Comparison of ENCODE assay signal across 9 cellular contexts in genomic region chr5:140548300-140548688, GRCh38. TPM values are rescaled to one million over a fixed set of nuclear protein-coding genes. Genes with fewer than 3 reads are reported as not detected.
DNase-seq lines count a peak whose midpoint lies in the region; ATAC-seq, FAIRE-seq and TF ChIP-seq lines count a peak whose summit lies in the region.
"Had no signal": no experiment of that assay in that cellular context is flagged by ENCODE, and none has a peak within 500 bp of the region (broad histone marks: within the 10 kb centered on the region; RNA-seq: fewer than 3 reads in every experiment).

No MANE protein-coding gene starts in this region.

- H2AFZ ChIP-seq in HCT116 (ENCODE audit: low read depth, low read length, poor library complexity, severe bottlenecking) (no peak overlapping the region), keratinocyte (ENCODE audit: control insufficient read depth, low read length) (no peak overlapping the region)

- TF ChIP-seq POLR2A in HCT116 (IDR thresholded peaks at IDR 0.05; ENCODE audit: borderline replicate concordance, extremely low read depth, insufficient read depth, insufficient read length) (no peak), stomach (IDR thresholded peaks at IDR 0.05) (no peak)

- H3K36me3 Mint-ChIP-seq in activated naive CD8-positive, alpha-beta T cell treated with anti-CD3 and anti-CD28 coated beads, Interleukin-2, amount 10 ng/mL, durations not matched to agents 7 days and 5 days = peaks cover 36% of the 10 kb centered on the region

- H3K4me2 ChIP-seq in HCT116 (ENCODE audit: low read length) (no peak overlapping the region), keratinocyte (ENCODE audit: control insufficient read depth, extremely low read depth, insufficient read depth, low read depth, low read length) (peak overlapping the region; percentile 57)

- CTCF ChIA-PET in HCT116 (lab: Charles Lee) = no interaction called here

- H3K9ac ChIP-seq in HCT116 (ENCODE audit: low read length) (no peak overlapping the region), keratinocyte (ENCODE audit: control insufficient read depth, extremely low read depth, insufficient read depth, low read length) (peak overlapping the region; percentile 59)

- H3K9me2 ChIP-seq in HCT116 (ENCODE audit: insufficient read depth) = no peaks in the 10 kb centered on the region

- TF ChIP-seq EP300 in stomach (IDR thresholded peaks at IDR 0.05) = peak; percentile 15

- ATAC-seq in HCT116 = no peak
- peak; percentile 4 for ATAC-seq in activated naive CD8-positive, alpha-beta T cell treated with anti-CD3 and anti-CD28 coated beads, Interleukin-2, amount 10 ng/mL, durations not matched to agents 7 days and 5 days (ENCODE audit: low read depth)

- POLR2A ChIA-PET in HCT116 (lab: Charles Lee) = no interaction called here
- POLR2A ChIA-PET in activated naive CD8-positive, alpha-beta T cell treated with anti-CD3 and anti-CD28 coated beads, Interleukin-2, amount 10 ng/mL, durations not matched to agents 7 days and 5 days (lab: Charles Lee) = interaction anchor here (1.0 to 3.5 kb wide), 12 partner anchors 9 to 440 kb away, joined by 3 to 23 read pairs (median 6); partner anchors contain the start of genes ANKHD1, APBB3, CD14 and IK

- H3K36me3 ChIP-seq in HCT116 (ENCODE audit: control insufficient read depth in 1 of 2, insufficient read depth in 2 of 2, low read length in 2 of 2) = peaks cover 12 to 36% of the 10 kb centered on the region in 2 experiments; a peak in 3 of 4 replicates
- peaks cover 24 to 27% of the 10 kb centered on the region in 2 experiments for H3K36me3 ChIP-seq in keratinocyte (ENCODE audit: control insufficient read depth in 2 of 2, extremely low read depth in 1 of 2, insufficient read depth in 2 of 2, low read length in 2 of 2)
- H3K36me3 ChIP-seq in stomach = peaks cover 23 to 58% (median 49%) of the 10 kb centered on the region in 4 donors

- no TSS peak for BruUV-seq in HCT116 (replicated peaks; lab: Mats Ljungman, UMichigan)

- no peaks in the 10 kb centered on the region for H3K27me3 ChIP-seq in HCT116 (ENCODE audit: insufficient read depth, low read length)
- H3K27me3 ChIP-seq in keratinocyte (ENCODE audit: control insufficient read depth, extremely low read depth, insufficient read depth, low read length) = no peaks in the 10 kb centered on the region
- no peaks in the 10 kb centered on the region for H3K27me3 ChIP-seq in stomach

- H3K4me3 Mint-ChIP-seq in activated naive CD8-positive, alpha-beta T cell treated with anti-CD3 and anti-CD28 coated beads, Interleukin-2, amount 10 ng/mL, durations not matched to agents 7 days and 5 days = peak overlapping the region; percentile 87

- H3K27ac Mint-ChIP-seq in activated naive CD8-positive, alpha-beta T cell treated with anti-CD3 and anti-CD28 coated beads, Interleukin-2, amount 10 ng/mL, durations not matched to agents 7 days and 5 days = peak overlapping the region; percentile 99

- H3K27ac ChIP-seq in HCT116 (ENCODE audit: low read depth, low read length) (peak overlapping the region; percentile 2; the same call in 1 of the 2 replicates), keratinocyte (ENCODE audit: control insufficient read depth, insufficient read depth, low read length) (peak overlapping the region; percentile 42), stomach (peak overlapping the region; percentile 96 to 100 (median 98))

- H3K79me2 ChIP-seq in HCT116 (ENCODE audit: insufficient read depth, low read length) (peaks cover 29% of the 10 kb centered on the region), keratinocyte (ENCODE audit: control insufficient read depth, insufficient read depth, low read length) (peaks cover 10% of the 10 kb centered on the region)

- DNase-seq in HCT116 (ENCODE audit: low read depth, low spot score) = no peak
- no peak for DNase-seq in activated naive CD8-positive, alpha-beta T cell treated with anti-CD3 and anti-CD28 coated beads, Interleukin-2, amount 10 ng/mL, durations not matched to agents 7 days and 5 days
- no peak for DNase-seq in keratinocyte (ENCODE audit: low read depth, low spot score)
- peak; percentile 92 for DNase-seq in stomach
- DNase-seq in NAMALWA (ENCODE audit: low spot score) = no peak
- no peak for DNase-seq in HCEC 1CT
- DNase-seq in NCI-H748 (lab: John Stamatoyannopoulos, UW; ENCODE audit: unreplicated experiment) = no peak
- DNase-seq in NCI-H1105 treated with DMSO at 0.1 percent for 48 hours (lab: John Stamatoyannopoulos, UW) = no peak

- H3K27me3 Mint-ChIP-seq in activated naive CD8-positive, alpha-beta T cell treated with anti-CD3 and anti-CD28 coated beads, Interleukin-2, amount 10 ng/mL, durations not matched to agents 7 days and 5 days = no peaks in the 10 kb centered on the region

- TF ChIP-seq RAD21 in HCT116 (IDR thresholded peaks at IDR 0.05; ENCODE audit: low read depth) = no peak

- H3K9me3 ChIP-seq in HCT116 (ENCODE audit: control insufficient read depth in 1 of 2, insufficient read depth in 1 of 2, low read depth in 1 of 2, low read length in 2 of 2) = no peaks in the 10 kb centered on the region
- no peaks in the 10 kb centered on the region for H3K9me3 ChIP-seq in keratinocyte (ENCODE audit: control insufficient read depth, low read depth, low read length)
- no peaks in the 10 kb centered on the region for H3K9me3 ChIP-seq in stomach

- dilution Hi-C loops in keratinocyte (cut with MboI; ENCODE audit: extremely low pct_ligation_motif_present, low sequenced_read_pairs) = no loop called here

- H4K20me1 ChIP-seq in HCT116 (ENCODE audit: insufficient read depth) (no peaks in the 10 kb centered on the region; the same call in 1 of the 2 replicates), keratinocyte (ENCODE audit: control insufficient read depth, extremely low read depth, insufficient read depth, low read length) (no peaks in the 10 kb centered on the region)

- H3K9me1 ChIP-seq in keratinocyte (ENCODE audit: control insufficient read depth, extremely low read depth, insufficient read depth, low read length) = no peaks in the 10 kb centered on the region

- FAIRE-seq in keratinocyte (lab: Jason Lieb, UNC) = no peak

- peaks cover 41% of the 10 kb centered on the region for H3K4me1 Mint-ChIP-seq in activated naive CD8-positive, alpha-beta T cell treated with anti-CD3 and anti-CD28 coated beads, Interleukin-2, amount 10 ng/mL, durations not matched to agents 7 days and 5 days

- no peaks in the 10 kb centered on the region for H3K9me3 Mint-ChIP-seq in activated naive CD8-positive, alpha-beta T cell treated with anti-CD3 and anti-CD28 coated beads, Interleukin-2, amount 10 ng/mL, durations not matched to agents 7 days and 5 days

- RAD21 ChIA-PET in HCT116 (lab: Charles Lee; ENCODE audit: low non-redundant PET in 1 of 2, low total read pairs in 2 of 2, uncharacterized antibody in 2 of 2, unreplicated experiment in 2 of 2) = no interaction called here

- TF ChIP-seq CTCF in HCT116 (IDR thresholded peaks at IDR 0.05 in 2 of 3, conservative IDR thresholded peaks at IDR 0.05 in 1 of 3; ENCODE audit: borderline replicate concordance in 1 of 3, insufficient read depth in 1 of 3, low read depth in 2 of 3, low read length in 2 of 3) (no peak), keratinocyte (optimal IDR thresholded peaks at IDR 0.05 in 1 of 3, IDR thresholded peaks at IDR 0.05 in 1 of 3, conservative IDR thresholded peaks at IDR 0.05 in 1 of 3; ENCODE audit: extremely low read depth in 1 of 3, insufficient read depth in 2 of 3, low read length in 3 of 3) (no peak), stomach (IDR thresholded peaks at IDR 0.05) (no peak)

- intact Hi-C loops in HCT116 (cut with micrococcal nuclease) = no loop called here
- intact Hi-C loops in stomach (cut with DNase I; ENCODE audit: low total_unique reads) = no loop called here

- no peak overlapping the region for H3K4me3 ChIP-seq in HCT116 (replicated peaks in 1 of 2; ENCODE audit: low read depth in 1 of 2, low read length in 2 of 2)
- peak overlapping the region in 1 of 3 experiments; percentile 58 for H3K4me3 ChIP-seq in keratinocyte (ENCODE audit: control insufficient read depth in 2 of 3, extremely low read depth in 1 of 3, insufficient read depth in 2 of 3, low read depth in 1 of 3, low read length in 3 of 3)
- H3K4me3 ChIP-seq in stomach = peak overlapping the region; percentile 45 to 57 (median 50)

- H3K4me1 ChIP-seq in HCT116 (ENCODE audit: control insufficient read depth in 1 of 2, insufficient read depth in 2 of 2, low read length in 2 of 2) (peaks cover 2 to 25% of the 10 kb centered on the region in 2 experiments; a peak in 3 of 4 replicates), keratinocyte (ENCODE audit: control insufficient read depth, extremely low read depth, insufficient read depth, low read length) (peaks cover 14% of the 10 kb centered on the region), stomach (peaks cover 47 to 71% (median 54%) of the 10 kb centered on the region in 4 donors)

- 2 to 9% (median 5%) methylated on average over 5 of the region's 5 CpGs for WGBS in stomach, 5 donors

RNA-seq across cellular contexts. Expression of gene EIF4EBP3, which starts 0.8 kb away (rescaled TPM):
- 6.0 TPM for total RNA-seq in HCT116 (2021; ENCODE audit: unreplicated experiment)
- polyA plus RNA-seq in HCT116 (2012) = 6.8 and 9.1 TPM in 2 replicates
- 10 to 100 TPM; 11.8 to 12.0 TPM for total RNA-seq in activated naive CD8-positive, alpha-beta T cell treated with anti-CD3 and anti-CD28 coated beads, Interleukin-2, amount 10 ng/mL, durations not matched to agents 7 days and 5 days
- polyA plus RNA-seq in keratinocyte = 4.9 to 7.7 TPM (median 5.2 TPM) in 3 replicates
- polyA plus RNA-seq in keratinocyte (2011; ENCODE audit: low read depth) = 12.4 TPM
- 3.7 and 6.6 TPM in 2 replicates for polyA plus RNA-seq in keratinocyte (2011; cell fraction: cytosol; rRNA removed)
- 6.3 and 8.3 TPM in 2 replicates for polyA plus RNA-seq in keratinocyte (2011; cell fraction: nucleus; rRNA removed)
- polyA plus RNA-seq in keratinocyte (2012; ENCODE audit: low replicate concordance) = 7.0 and 36.5 TPM in 2 replicates
- polyA minus RNA-seq in keratinocyte = 1.6 to 4.5 TPM (median 2.9 TPM) in 3 replicates
- 3.6 TPM for polyA minus RNA-seq in keratinocyte (2011; cell fraction: cytosol; rRNA and poly(A)+ RNA removed)
- 2.1 TPM in 1 of 2 replicates, not detected in the other for polyA minus RNA-seq in keratinocyte (2011; cell fraction: nucleus; rRNA and poly(A)+ RNA removed)
- total RNA-seq in stomach = 10 to 100 TPM in 1 of 5 donors, 1 to 10 TPM in 4; 2.7 to 15.1 (median 8.1) TPM
- polyA plus RNA-seq in stomach = 10 to 100 TPM; 66.1 to 90.9 (median 80.2) TPM
- total RNA-seq: M059J had no signal

RNA-seq across cellular contexts. Expression of gene SRA1, which starts 9.0 kb away (rescaled TPM):
- total RNA-seq in HCT116 (2021; ENCODE audit: unreplicated experiment) (41.7 TPM), stomach (10 to 100 TPM in 3 of 5 donors, 1 to 10 TPM in 1, not detected in 1; 1.8 to 26.8 (median 22.9) TPM)
- polyA plus RNA-seq in HCT116 (2012) = 37.3 and 37.7 TPM in 2 replicates
- 10 to 100 TPM; 34.4 to 36.9 TPM for total RNA-seq in activated naive CD8-positive, alpha-beta T cell treated with anti-CD3 and anti-CD28 coated beads, Interleukin-2, amount 10 ng/mL, durations not matched to agents 7 days and 5 days
- polyA plus RNA-seq in keratinocyte (19.3 to 48.3 TPM (median 32.4 TPM) in 3 replicates), stomach (10 to 100 TPM; 37.7 to 51.0 (median 39.7) TPM)
- 35.5 TPM for polyA plus RNA-seq in keratinocyte (2011; ENCODE audit: low read depth)
- 26.3 and 34.7 TPM in 2 replicates for polyA plus RNA-seq in keratinocyte (2011; cell fraction: cytosol; rRNA removed)
- 21.1 and 23.6 TPM in 2 replicates for polyA plus RNA-seq in keratinocyte (2011; cell fraction: nucleus; rRNA removed)
- polyA plus RNA-seq in keratinocyte (2012; ENCODE audit: low replicate concordance) = 25.5 and 37.0 TPM in 2 replicates
- polyA minus RNA-seq in keratinocyte = 12.3 to 17.8 TPM (median 13.8 TPM) in 3 replicates
- 23.0 TPM for polyA minus RNA-seq in keratinocyte (2011; cell fraction: cytosol; rRNA and poly(A)+ RNA removed)
- polyA minus RNA-seq in keratinocyte (2011; cell fraction: nucleus; rRNA and poly(A)+ RNA removed) = 3.3 and 3.8 TPM in 2 replicates

RNA-seq across cellular contexts. Expression of gene APBB3, which starts 16.1 kb away (rescaled TPM):
- total RNA-seq in HCT116 (2021; ENCODE audit: unreplicated experiment) (28.4 TPM), stomach (10 to 100 TPM in 3 of 5 donors, 1 to 10 TPM in 2; 5.4 to 40.8 (median 22.4) TPM)
- 20.2 and 23.1 TPM in 2 replicates for polyA plus RNA-seq in HCT116 (2012)
- total RNA-seq in activated naive CD8-positive, alpha-beta T cell treated with anti-CD3 and anti-CD28 coated beads, Interleukin-2, amount 10 ng/mL, durations not matched to agents 7 days and 5 days = 10 to 100 TPM; 41.3 to 47.7 TPM
- polyA plus RNA-seq in keratinocyte (6.7 to 12.4 TPM (median 7.1 TPM) in 3 replicates), stomach (10 to 100 TPM in 2 of 3 donors, 1 to 10 TPM in 1; 9.8 to 29.8 (median 11.0) TPM)
- polyA plus RNA-seq in keratinocyte (2011; ENCODE audit: low read depth) = 4.0 TPM
- polyA plus RNA-seq in keratinocyte (2011; cell fraction: cytosol; rRNA removed) = 1.4 and 2.4 TPM in 2 replicates
- polyA plus RNA-seq in keratinocyte (2011; cell fraction: nucleus; rRNA removed) = 40.3 and 44.0 TPM in 2 replicates
- polyA plus RNA-seq in keratinocyte (2012; ENCODE audit: low replicate concordance) = 4.4 and 17.2 TPM in 2 replicates
- polyA minus RNA-seq in keratinocyte = 12.6 to 18.5 TPM (median 15.9 TPM) in 3 replicates
- polyA minus RNA-seq in keratinocyte (2011; cell fraction: cytosol; rRNA and poly(A)+ RNA removed) = 2.1 TPM
- 5.9 and 8.6 TPM in 2 replicates for polyA minus RNA-seq in keratinocyte (2011; cell fraction: nucleus; rRNA and poly(A)+ RNA removed)

RNA-seq across cellular contexts. Expression of gene SLC35A4, which starts 16.3 kb away (rescaled TPM):
- total RNA-seq in HCT116 (2021; ENCODE audit: unreplicated experiment) = 37.5 TPM
- polyA plus RNA-seq in HCT116 (2012) = 43.5 and 45.4 TPM in 2 replicates
- 10 to 100 TPM; 80.8 to 94.0 TPM for total RNA-seq in activated naive CD8-positive, alpha-beta T cell treated with anti-CD3 and anti-CD28 coated beads, Interleukin-2, amount 10 ng/mL, durations not matched to agents 7 days and 5 days
- polyA plus RNA-seq in keratinocyte = 63.1 to 95.7 TPM (median 63.5 TPM) in 3 replicates
- 7.7 TPM for polyA plus RNA-seq in keratinocyte (2011; ENCODE audit: low read depth)
- polyA plus RNA-seq in keratinocyte (2011; cell fraction: cytosol; rRNA removed) = 80.5 and 89.5 TPM in 2 replicates
- polyA plus RNA-seq in keratinocyte (2011; cell fraction: nucleus; rRNA removed) = 65.0 and 85.0 TPM in 2 replicates
- polyA plus RNA-seq in keratinocyte (2012; ENCODE audit: low replicate concordance) = 69.7 and 77.9 TPM in 2 replicates
- polyA minus RNA-seq in keratinocyte = 70.9 to 195 TPM (median 80.6 TPM) in 3 replicates
- polyA minus RNA-seq in keratinocyte (2011; cell fraction: cytosol; rRNA and poly(A)+ RNA removed) = 38.2 TPM
- 16.8 and 37.3 TPM in 2 replicates for polyA minus RNA-seq in keratinocyte (2011; cell fraction: nucleus; rRNA and poly(A)+ RNA removed)
- total RNA-seq in stomach = 10 to 100 TPM; 11.4 to 62.0 (median 43.0) TPM
- polyA plus RNA-seq in stomach = 10 to 100 TPM; 30.4 to 47.7 (median 41.7) TPM

Comparison
In these comparisons a context has a peak if more than half of its experiments do, and no peak if none do; other contexts are left out.
1. H3K27ac ChIP-seq: peak in every context shown above with its lines; median percentile 98 in stomach; 42 in keratinocyte; 2 in HCT116.
2. H3K4me3 ChIP-seq: peak in stomach (4 of 4); none in HCT116 (0 of 2).